1 cellular context compared by ENCODE assay signal in the genomic region with DNA sequence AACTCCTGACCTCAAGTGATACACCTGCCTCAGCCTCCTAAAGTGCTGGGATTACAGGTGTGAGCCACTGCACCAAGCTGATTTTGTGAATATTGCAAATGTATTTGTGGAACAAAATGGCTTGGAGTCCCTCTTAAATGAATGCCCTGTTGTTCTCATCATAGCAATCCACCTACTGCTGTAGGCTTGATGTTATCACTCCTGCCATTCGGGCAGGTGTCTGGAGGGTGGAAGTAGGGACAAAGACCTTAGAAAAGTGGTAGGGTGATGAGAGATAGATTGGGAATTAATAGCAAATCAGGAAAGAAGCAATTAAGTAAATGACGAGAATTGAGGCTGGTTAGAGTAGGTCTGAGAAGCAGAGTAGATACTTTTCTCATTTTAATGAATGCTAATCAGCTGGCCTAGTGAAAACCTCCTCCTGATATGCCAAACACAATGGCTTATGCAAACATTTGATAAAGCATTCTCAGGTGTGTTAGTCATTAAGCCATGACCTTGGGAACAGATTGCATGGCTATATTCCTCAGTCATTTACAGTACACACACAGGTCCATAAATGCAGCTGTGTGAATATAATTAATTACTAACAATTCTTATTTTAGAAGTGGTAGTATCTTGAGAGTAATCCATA.
A peak's percentile ranks its signal among the peaks of the same experiment; 100 is the strongest.
TF ChIP-seq lines count a peak whose summit lies in the region.

No MANE protein-coding gene starts in this region.

TF ChIP-seq in IMR-90, 13 proteins besides CTCF, POLR2A, EP300 and RAD21:
- TF ChIP-seq CEBPB (IDR thresholded peaks at IDR 0.05; ENCODE audit: low read depth, low read length), result peak; percentile 20; the same call in 1 of the 2 replicates
- TF ChIP-seq NFE2L2 (IDR thresholded peaks at IDR 0.05; ENCODE audit: low read depth, low read length), result no peak
